10 cellular contexts compared by ENCODE assay signal in the genomic region with DNA sequence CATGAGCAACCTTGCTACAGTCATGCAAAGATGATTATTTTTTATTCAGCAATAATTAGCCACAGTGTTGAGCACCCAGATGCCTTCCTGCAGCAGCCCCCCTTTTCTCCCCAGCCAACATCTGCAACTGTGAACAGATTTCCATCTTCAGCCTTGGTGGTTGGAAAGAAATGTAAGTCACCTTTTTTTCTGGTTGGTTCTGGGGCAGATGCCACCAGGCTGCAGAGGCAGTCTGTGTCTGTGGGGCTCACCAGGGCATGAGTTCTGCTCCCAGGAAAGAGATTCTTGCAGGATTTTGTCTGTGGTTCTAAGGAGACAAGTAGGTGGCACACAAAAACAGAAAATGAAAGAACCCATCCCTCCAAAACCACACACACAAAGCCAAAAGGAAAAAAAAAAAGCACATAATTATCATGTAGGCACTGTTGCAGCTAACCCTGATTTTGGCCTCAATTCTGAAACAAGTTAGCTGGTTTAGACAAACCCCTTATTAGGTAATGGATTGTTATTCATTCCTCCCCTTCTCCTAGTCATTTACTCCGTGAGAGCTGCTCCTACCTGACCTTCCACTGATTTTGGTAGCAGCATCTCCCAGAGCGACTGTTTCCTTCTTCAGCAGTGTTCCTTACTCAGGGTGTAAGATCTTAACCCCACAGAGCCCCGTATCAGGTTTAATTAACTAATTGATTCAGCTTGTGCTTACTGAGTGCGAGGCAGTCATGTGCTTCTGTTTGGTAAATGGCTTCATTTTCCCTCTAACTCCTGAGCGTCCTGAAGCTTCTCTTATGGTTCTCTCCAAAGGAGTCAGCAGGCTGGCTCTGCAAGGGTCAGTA. TPM values are rescaled to one million over a fixed set of nuclear protein-coding genes. Genes with fewer than 3 reads are reported as not detected.
A peak's percentile ranks its signal among the peaks of the same experiment; 100 is the strongest.
DNase-seq lines count a peak whose midpoint lies in the region; FAIRE-seq and TF ChIP-seq lines count a peak whose summit lies in the region.
"Had no signal": no experiment of that assay in that cellular context is flagged by ENCODE, and none has a peak within 500 bp of the region (broad histone marks: within the 10 kb centered on the region; RNA-seq: fewer than 3 reads in every experiment).

No MANE protein-coding gene starts in this region.

- H3K9ac ChIP-seq in keratinocyte (ENCODE audit: control insufficient read depth, extremely low read depth, insufficient read depth, low read length) = no peak overlapping the region

- peaks cover 80% of the 10 kb centered on the region for H3K79me2 ChIP-seq in keratinocyte (ENCODE audit: control insufficient read depth, insufficient read depth, low read length)

- peak overlapping the region; percentile 89 for H3K27ac Mint-ChIP-seq in activated naive CD4-positive, alpha-beta T cell treated with anti-CD3 and anti-CD28 coated beads for 36 hours
- H3K27ac Mint-ChIP-seq in activated T-helper 1 cell treated with anti-CD3 and anti-CD28 coated beads, Interleukin-12 subunit alpha, Interleukin-12 subunit beta, Interleukin-2, Interleukin-4 antibody, amounts not matched to agents 30 ng/mL and 10 ng/mL and 1 ng/mL, durations not matched to agents 14 hours and 24 hours and 36 hours = peak overlapping the region; percentile 91

- peaks cover 75% of the 10 kb centered on the region for H3K4me1 Mint-ChIP-seq in activated naive CD4-positive, alpha-beta T cell treated with anti-CD3 and anti-CD28 coated beads for 36 hours (ENCODE audit: low read depth)
- H3K4me1 Mint-ChIP-seq in activated T-helper 1 cell treated with anti-CD3 and anti-CD28 coated beads, Interleukin-12 subunit alpha, Interleukin-12 subunit beta, Interleukin-2, Interleukin-4 antibody, amounts not matched to agents 30 ng/mL and 10 ng/mL and 1 ng/mL, durations not matched to agents 14 hours and 24 hours and 36 hours (ENCODE audit: low read depth) = peaks cover 77% of the 10 kb centered on the region

- H3K27ac ChIP-seq in keratinocyte (ENCODE audit: control insufficient read depth, insufficient read depth, low read length) (no peak overlapping the region), transverse colon (peak overlapping the region; percentile 53 to 80 (median 68))

- H3K27me3 ChIP-seq in keratinocyte (ENCODE audit: control insufficient read depth, extremely low read depth, insufficient read depth, low read length) = no peaks in the 10 kb centered on the region
- no peaks in the 10 kb centered on the region for H3K27me3 ChIP-seq in transverse colon

- peaks cover 5 to 12% of the 10 kb centered on the region in 2 experiments for H3K36me3 ChIP-seq in keratinocyte (ENCODE audit: control insufficient read depth in 2 of 2, extremely low read depth in 1 of 2, insufficient read depth in 2 of 2, low read length in 2 of 2)
- H3K36me3 ChIP-seq in transverse colon = no peaks in the 10 kb centered on the region

- in situ Hi-C loops in transverse colon (cut with MboI; ENCODE audit: low pct_ligation_motif_present in 1 of 4, low pct_unique_long_range_greater_than_20kb in 1 of 4, low sequenced_read_pairs in 3 of 4) = no loop called here

- intact Hi-C loops in activated naive CD4-positive, alpha-beta T cell treated with anti-CD3 and anti-CD28 coated beads for 36 hours (cut with micrococcal nuclease) = loop anchor here (1.0 kb wide), 5 partner anchors 19 to 662 kb away; no protein-coding TSS in a partner anchor
- intact Hi-C loops in activated T-helper 1 cell treated with anti-CD3 and anti-CD28 coated beads, Interleukin-12 subunit alpha, Interleukin-12 subunit beta, Interleukin-2, Interleukin-4 antibody, amounts not matched to agents 30 ng/mL and 10 ng/mL and 1 ng/mL, durations not matched to agents 14 hours and 24 hours and 36 hours (cut with micrococcal nuclease) = loop anchor here (1.0 to 10.0 kb wide), 14 partner anchors 19 to 764 kb away; a partner anchor contains a TSS
- intact Hi-C loops in transverse colon (cut with DNase I; ENCODE audit: low total_unique reads) = no loop called here

- H3K36me3 Mint-ChIP-seq in activated naive CD4-positive, alpha-beta T cell treated with anti-CD3 and anti-CD28 coated beads for 36 hours (ENCODE audit: low read depth) = peaks cover 12% of the 10 kb centered on the region
- peaks cover 2% of the 10 kb centered on the region for H3K36me3 Mint-ChIP-seq in activated T-helper 1 cell treated with anti-CD3 and anti-CD28 coated beads, Interleukin-12 subunit alpha, Interleukin-12 subunit beta, Interleukin-2, Interleukin-4 antibody, amounts not matched to agents 30 ng/mL and 10 ng/mL and 1 ng/mL, durations not matched to agents 14 hours and 24 hours and 36 hours (ENCODE audit: low read depth)

- H3K4me1 ChIP-seq in keratinocyte (ENCODE audit: control insufficient read depth, extremely low read depth, insufficient read depth, low read length) = peaks cover 33% of the 10 kb centered on the region
- H3K4me1 ChIP-seq in transverse colon = peaks cover 31 to 50% (median 40%) of the 10 kb centered on the region in 4 donors

- peaks cover 13% of the 10 kb centered on the region for H4K20me1 ChIP-seq in keratinocyte (ENCODE audit: control insufficient read depth, extremely low read depth, insufficient read depth, low read length)

- no peak overlapping the region for H3K4me3 ChIP-seq in keratinocyte (ENCODE audit: control insufficient read depth in 2 of 3, extremely low read depth in 1 of 3, insufficient read depth in 2 of 3, low read depth in 1 of 3, low read length in 3 of 3)
- no peak overlapping the region for H3K4me3 ChIP-seq in transverse colon

- TF ChIP-seq POLR2A in transverse colon (IDR thresholded peaks at IDR 0.05) = no peak

- TF ChIP-seq EP300 in transverse colon (IDR thresholded peaks at IDR 0.05; ENCODE audit: low read depth) = no peak

- H3K4me3 Mint-ChIP-seq in activated naive CD4-positive, alpha-beta T cell treated with anti-CD3 and anti-CD28 coated beads for 36 hours = peak overlapping the region; percentile 22
- H3K4me3 Mint-ChIP-seq in activated T-helper 1 cell treated with anti-CD3 and anti-CD28 coated beads, Interleukin-12 subunit alpha, Interleukin-12 subunit beta, Interleukin-2, Interleukin-4 antibody, amounts not matched to agents 30 ng/mL and 10 ng/mL and 1 ng/mL, durations not matched to agents 14 hours and 24 hours and 36 hours = peak overlapping the region; percentile 27
- H3K4me3 Mint-ChIP-seq: CD4-positive, alpha-beta T cell had no signal

- H3K9me3 Mint-ChIP-seq in activated naive CD4-positive, alpha-beta T cell treated with anti-CD3 and anti-CD28 coated beads for 36 hours = no peaks in the 10 kb centered on the region
- H3K9me3 Mint-ChIP-seq in activated T-helper 1 cell treated with anti-CD3 and anti-CD28 coated beads, Interleukin-12 subunit alpha, Interleukin-12 subunit beta, Interleukin-2, Interleukin-4 antibody, amounts not matched to agents 30 ng/mL and 10 ng/mL and 1 ng/mL, durations not matched to agents 14 hours and 24 hours and 36 hours = no peaks in the 10 kb centered on the region
- H3K9me3 Mint-ChIP-seq: CD4-positive, alpha-beta T cell had no signal

- no peak for DNase-seq in activated naive CD4-positive, alpha-beta T cell treated with anti-CD3 and anti-CD28 coated beads for 36 hours
- DNase-seq in activated naive CD4-positive, alpha-beta T cell treated with anti-CD3 and anti-CD28 coated beads, Interleukin-2, amount 50 U/mL, for 16 hours = no peak
- no peak for DNase-seq in activated T-helper 1 cell treated with anti-CD3 and anti-CD28 coated beads, Interleukin-12 subunit alpha, Interleukin-12 subunit beta, Interleukin-2, Interleukin-4 antibody, amounts not matched to agents 30 ng/mL and 10 ng/mL and 1 ng/mL, durations not matched to agents 14 hours and 24 hours and 36 hours (ENCODE audit: low spot score)
- DNase-seq in keratinocyte (ENCODE audit: low read depth, low spot score) (no peak), transverse colon (no peak), SW480 (ENCODE audit: low spot score) (no peak)
- no peak for DNase-seq in activated CD8-positive, alpha-beta memory T cell treated with anti-CD3 and anti-CD28 coated beads, Interleukin-2, amount 50 U/mL, for 48 hours
- no peak for DNase-seq in activated CD4-positive, CD25-positive, alpha-beta regulatory T cell (lab: John Stamatoyannopoulos, UW)
- DNase-seq: CD4-positive, alpha-beta T cell had no signal

- TF ChIP-seq CTCF in keratinocyte (optimal IDR thresholded peaks at IDR 0.05 in 1 of 3, IDR thresholded peaks at IDR 0.05 in 1 of 3, conservative IDR thresholded peaks at IDR 0.05 in 1 of 3; ENCODE audit: extremely low read depth in 1 of 3, insufficient read depth in 2 of 3, low read length in 3 of 3) = no peak
- TF ChIP-seq CTCF in transverse colon (IDR thresholded peaks at IDR 0.05) = no peak

- WGBS in transverse colon (ENCODE audit: low coverage in 1 of 2), 2 donors = 73% methylated on average over 5 of the region's 5 CpGs; no CpG with 5 or more reads in 1 of the 2 donors

- CTCF ChIA-PET in activated naive CD4-positive, alpha-beta T cell treated with anti-CD3 and anti-CD28 coated beads for 36 hours (lab: Charles Lee) = interaction anchor here (0.6 to 2.3 kb wide), 7 partner anchors 19 to 128 kb away, joined by 3 to 8 read pairs (median 6); no protein-coding TSS in a partner anchor

- H3K9me1 ChIP-seq in keratinocyte (ENCODE audit: control insufficient read depth, extremely low read depth, insufficient read depth, low read length) = peaks cover 10% of the 10 kb centered on the region

- peak overlapping the region; percentile 77 for H3K4me2 ChIP-seq in keratinocyte (ENCODE audit: control insufficient read depth, extremely low read depth, insufficient read depth, low read depth, low read length)

- no peak overlapping the region for H2AFZ ChIP-seq in keratinocyte (ENCODE audit: control insufficient read depth, low read length)

- FAIRE-seq in keratinocyte (lab: Jason Lieb, UNC) = no peak

- dilution Hi-C loops in keratinocyte (cut with MboI; ENCODE audit: extremely low pct_ligation_motif_present, low sequenced_read_pairs) = no loop called here

- no peaks in the 10 kb centered on the region for H3K9me3 ChIP-seq in keratinocyte (ENCODE audit: control insufficient read depth, low read depth, low read length)
- no peaks in the 10 kb centered on the region for H3K9me3 ChIP-seq in transverse colon

- H3K27me3 Mint-ChIP-seq in activated naive CD4-positive, alpha-beta T cell treated with anti-CD3 and anti-CD28 coated beads for 36 hours (ENCODE audit: low read depth) = no peaks in the 10 kb centered on the region
- H3K27me3 Mint-ChIP-seq in activated T-helper 1 cell treated with anti-CD3 and anti-CD28 coated beads, Interleukin-12 subunit alpha, Interleukin-12 subunit beta, Interleukin-2, Interleukin-4 antibody, amounts not matched to agents 30 ng/mL and 10 ng/mL and 1 ng/mL, durations not matched to agents 14 hours and 24 hours and 36 hours (ENCODE audit: insufficient read depth) = peaks cover 1% of the 10 kb centered on the region
- H3K27me3 Mint-ChIP-seq: CD4-positive, alpha-beta T cell; progenitor cell of endocrine pancreas had no signal

RNA-seq across cellular contexts. Expression of a gene that starts 36.5 kb away (rescaled TPM):
- 10 to 100 TPM; 59.8 to 62.4 TPM for total RNA-seq in activated naive CD4-positive, alpha-beta T cell treated with anti-CD3 and anti-CD28 coated beads for 36 hours
- 67.6 and 67.9 TPM in 2 replicates for total RNA-seq in activated T-helper 1 cell treated with anti-CD3 and anti-CD28 coated beads, Interleukin-12 subunit alpha, Interleukin-12 subunit beta, Interleukin-2, Interleukin-4 antibody, amounts not matched to agents 30 ng/mL and 10 ng/mL and 1 ng/mL, durations not matched to agents 14 hours and 24 hours and 36 hours
- 58.8 to 106 TPM (median 61.7 TPM) in 3 replicates for polyA plus RNA-seq in keratinocyte
- 18.4 TPM for polyA plus RNA-seq in keratinocyte (2011; ENCODE audit: low read depth)
- 34.0 and 45.9 TPM in 2 replicates for polyA plus RNA-seq in keratinocyte (2011; cell fraction: cytosol; rRNA removed)
- 193 and 203 TPM in 2 replicates for polyA plus RNA-seq in keratinocyte (2011; cell fraction: nucleus; rRNA removed)
- 36.1 and 114 TPM in 2 replicates for polyA plus RNA-seq in keratinocyte (2012; ENCODE audit: low replicate concordance)
- 68.8 to 84.1 TPM (median 73.4 TPM) in 3 replicates for polyA minus RNA-seq in keratinocyte
- polyA minus RNA-seq in keratinocyte (2011; cell fraction: cytosol; rRNA and poly(A)+ RNA removed) = 80.0 TPM
- 166 and 226 TPM in 2 replicates for polyA minus RNA-seq in keratinocyte (2011; cell fraction: nucleus; rRNA and poly(A)+ RNA removed)
- 10 to 100 TPM; 16.5 to 48.8 (median 36.8) TPM for total RNA-seq in transverse colon
